20 cellular contexts compared by ENCODE assay signal in the genomic region with DNA sequence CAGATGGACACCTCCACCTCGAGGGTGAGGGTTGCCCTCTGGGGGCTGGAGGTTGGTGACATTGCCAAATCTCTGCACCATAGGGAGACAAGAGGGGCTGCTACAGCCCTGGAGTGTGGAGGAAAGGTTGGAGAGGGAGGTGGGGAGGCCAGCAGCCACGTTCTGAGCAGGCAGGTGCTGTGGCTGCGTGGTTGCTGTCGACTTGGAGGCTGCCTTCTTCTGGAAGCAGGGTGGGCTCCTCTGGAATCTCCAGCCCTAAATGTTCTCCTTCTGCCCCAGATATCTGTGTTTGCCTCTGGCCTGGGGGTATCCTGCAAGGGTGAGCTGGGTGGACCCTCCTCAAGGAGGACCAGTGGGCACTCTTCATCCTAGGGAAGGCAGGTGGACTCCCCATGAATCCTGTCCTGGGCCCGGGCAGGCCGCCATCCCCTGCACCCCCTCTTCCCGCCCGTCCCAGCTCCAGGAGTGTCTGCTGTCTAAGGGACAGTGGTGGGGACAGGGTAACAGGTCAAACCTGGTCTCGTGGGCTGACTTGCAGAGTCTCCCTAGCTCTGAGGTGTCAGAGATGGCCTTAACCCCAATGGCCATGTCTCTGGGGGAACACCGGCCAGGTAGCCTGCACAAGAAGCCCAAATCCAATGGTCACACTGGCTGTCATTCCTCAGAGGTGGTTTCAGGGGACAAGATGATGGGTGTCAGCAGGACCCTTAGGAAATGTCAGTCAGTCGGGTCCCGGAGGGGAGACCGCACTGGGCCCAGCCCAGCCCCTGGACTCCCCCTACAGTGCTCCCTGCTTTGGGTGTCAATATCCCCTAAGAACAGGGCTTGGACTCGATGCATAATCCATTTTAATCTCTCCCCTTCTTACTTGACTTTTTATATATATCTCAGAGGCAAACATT. TPM values are rescaled to one million over a fixed set of nuclear protein-coding genes. Genes with fewer than 3 reads are reported as not detected.
DNase-seq lines count a peak whose midpoint lies in the region; ATAC-seq and TF ChIP-seq lines count a peak whose summit lies in the region.
"Had no signal": no experiment of that assay in that cellular context is flagged by ENCODE, and none has a peak within 500 bp of the region (broad histone marks: within the 10 kb centered on the region; RNA-seq: fewer than 3 reads in every experiment).

No MANE protein-coding gene starts in this region.

- TF ChIP-seq CTCF in colonic mucosa (IDR thresholded peaks at IDR 0.05) = no peak

- H3K27ac ChIP-seq in cingulate gyrus (ENCODE audit: low read depth, low read length) = peak overlapping the region; percentile 23
- H3K27ac ChIP-seq in colonic mucosa = no peak overlapping the region

- H3K27me3 ChIP-seq in MG63 = no peaks in the 10 kb centered on the region
- no peaks in the 10 kb centered on the region for H3K27me3 ChIP-seq in colonic mucosa

- H3K9ac ChIP-seq in colonic mucosa (ENCODE audit: low read depth in 2 of 2, low read length in 2 of 2) = no peak overlapping the region

- H3K9me3 ChIP-seq in MG63 = no peaks in the 10 kb centered on the region
- H3K9me3 ChIP-seq in colonic mucosa = no peaks in the 10 kb centered on the region

- H3K4me3 ChIP-seq in MG63 (no peak overlapping the region), colonic mucosa (no peak overlapping the region)

- no peaks in the 10 kb centered on the region for H3K4me1 ChIP-seq in colonic mucosa

- intact Hi-C loops in posterior vena cava (cut with DNase I) = no loop called here
- intact Hi-C loops in colonic mucosa (cut with DNase I) = no loop called here

- H3K36me3 ChIP-seq in MG63 = no peaks in the 10 kb centered on the region
- H3K36me3 ChIP-seq in colonic mucosa = no peaks in the 10 kb centered on the region

- DNase-seq in left lobe of liver (ENCODE audit: low spot score) (peak; percentile 22), posterior vena cava (ENCODE audit: low spot score) (peak; percentile 40), NCI-H774 (lab: John Stamatoyannopoulos, UW) (no peak), MG63 (no peak), colonic mucosa (no peak)
- DNase-seq: ACHN, Calu3, DMS153, MM.1S, NCI-H1092, NCI-H1436 treated with DMSO at 0.1 percent for 48 hours, NCI-H1930, NCI-H2227 treated with DMSO at 0.1 percent for 48 hours, NCI-H510A had no signal

- ATAC-seq in left lobe of liver = no peak
- no peak for ATAC-seq in GM18517 (IDR thresholded peaks at IDR 0.05; ENCODE audit: unreplicated experiment)
- ATAC-seq: CD8-positive, alpha-beta T cell; Panc1; SK-N-SH treated with all-trans-retinoic acid at 6 μM for 48 hours had no signal

RNA-seq across cellular contexts. Expression of a gene that starts 32.3 kb away (rescaled TPM):
- total RNA-seq in left lobe of liver = not detected
- total RNA-seq in posterior vena cava = 1 to 10 TPM; 2.8 to 3.6 TPM
- total RNA-seq in MG63 (2014; rRNA removed; shearing (Covaris generic); ENCODE audit: low replicate concordance) = not detected in 2 replicates
- total RNA-seq in colonic mucosa = 1 to 10 TPM; 1.3 to 1.4 TPM
- total RNA-seq: Calu3; CD8-positive, alpha-beta T cell; LHCN-M2 had no signal

Comparison
In these comparisons a context has a peak if more than half of its experiments do, and no peak if none do; other contexts are left out.
1. DNase-seq: peak in left lobe of liver (single experiment) and posterior vena cava (single experiment); none in NCI-H774 (single experiment), MG63 (single experiment) and colonic mucosa (single experiment).